12 cellular contexts compared by ENCODE assay signal in genomic region chr1:60425528-60425927, GRCh38.
A peak's percentile ranks its signal among the peaks of the same experiment; 100 is the strongest.
DNase-seq lines count a peak whose midpoint lies in the region; ATAC-seq and TF ChIP-seq lines count a peak whose summit lies in the region.
"Had no signal": no experiment of that assay in that cellular context is flagged by ENCODE, and none has a peak within 500 bp of the region (broad histone marks: within the 10 kb centered on the region; RNA-seq: fewer than 3 reads in every experiment).

No MANE protein-coding gene starts in this region.

- no peaks in the 10 kb centered on the region for H3K9me3 ChIP-seq in thoracic aorta
- H3K9me3 ChIP-seq: body of pancreas had no signal

- H3K36me3 ChIP-seq in thoracic aorta = no peaks in the 10 kb centered on the region

- H3K27me3 ChIP-seq in thoracic aorta (replicated peaks; ENCODE audit: insufficient read depth) = no peaks in the 10 kb centered on the region
- H3K27me3 ChIP-seq: body of pancreas had no signal

- no peaks in the 10 kb centered on the region for H3K36me3 Mint-ChIP-seq in activated naive CD8-positive, alpha-beta T cell treated with anti-CD3 and anti-CD28 coated beads for 36 hours
- H3K36me3 Mint-ChIP-seq: CD4-positive, CD25-positive, alpha-beta regulatory T cell had no signal

- H3K4me1 Mint-ChIP-seq in activated naive CD8-positive, alpha-beta T cell treated with anti-CD3 and anti-CD28 coated beads for 36 hours = no peaks in the 10 kb centered on the region
- H3K4me1 Mint-ChIP-seq: CD4-positive, CD25-positive, alpha-beta regulatory T cell had no signal

- H3K9me3 Mint-ChIP-seq in activated naive CD8-positive, alpha-beta T cell treated with anti-CD3 and anti-CD28 coated beads for 36 hours = no peaks in the 10 kb centered on the region
- H3K9me3 Mint-ChIP-seq: T-helper 1 cell treated with Interleukin-12 subunit alpha and Interleukin-12 subunit beta and Interleukin-4 antibody, amounts not matched to agents 30 μg/mL and 1 μg/mL, for 36 hours had no signal

- peaks cover 5% of the 10 kb centered on the region for H3K27me3 Mint-ChIP-seq in activated naive CD8-positive, alpha-beta T cell treated with anti-CD3 and anti-CD28 coated beads for 36 hours
- H3K27me3 Mint-ChIP-seq: CD4-positive, CD25-positive, alpha-beta regulatory T cell had no signal

- no peak overlapping the region for H3K27ac Mint-ChIP-seq in activated naive CD8-positive, alpha-beta T cell treated with anti-CD3 and anti-CD28 coated beads for 36 hours
- H3K27ac Mint-ChIP-seq: CD4-positive, CD25-positive, alpha-beta regulatory T cell; T-helper 1 cell treated with Interleukin-12 subunit alpha and Interleukin-12 subunit beta and Interleukin-4 antibody, amounts not matched to agents 30 μg/mL and 1 μg/mL, for 36 hours had no signal

- ATAC-seq in thoracic aorta (ENCODE audit: insufficient number of reproducible peaks, low FRiP score, low read depth) = no peak
- ATAC-seq: body of pancreas had no signal

- DNase-seq in SKM-1 treated with dmso at 0.1 percent for 144 hours (lab: John Stamatoyannopoulos, UW; ENCODE audit: unreplicated experiment) (peak; percentile 13), SKM-1 (lab: John Stamatoyannopoulos, UW; ENCODE audit: unreplicated experiment) (no peak), NAMALWA (ENCODE audit: low spot score) (peak; percentile 28), dermis blood vessel endothelial cell (peak; percentile 40), thoracic aorta (ENCODE audit: low spot score) (no peak), activated T-cell treated with anti-CD3 and anti-CD28 coated beads for 4 hours (no peak)
- DNase-seq in effector CD8-positive, alpha-beta T cell (lab: John Stamatoyannopoulos, UW) = no peak
- DNase-seq in activated naive CD8-positive, alpha-beta T cell treated with anti-CD3 and anti-CD28 coated beads for 36 hours = no peak
- DNase-seq: body of pancreas; CD4-positive, CD25-positive, alpha-beta regulatory T cell; stimulated activated CD8-positive, alpha-beta memory T cell treated with anti-CD3 and anti-CD28 coated beads, Interleukin-4, amount 100 ng/mL, for 48 hours had no signal

- peaks cover 14 to 29% of the 10 kb centered on the region in 2 donors for H3K4me1 ChIP-seq in thoracic aorta (ENCODE audit: control insufficient read depth in 1 of 2, low read depth in 2 of 2)
- H3K4me1 ChIP-seq: body of pancreas had no signal

- H3K27ac ChIP-seq in thoracic aorta = no peak overlapping the region
- H3K27ac ChIP-seq: body of pancreas had no signal

- peak; percentile 11 for TF ChIP-seq CTCF in thoracic aorta (IDR thresholded peaks at IDR 0.05)

- H3K4me3 Mint-ChIP-seq in activated naive CD8-positive, alpha-beta T cell treated with anti-CD3 and anti-CD28 coated beads for 36 hours = no peak overlapping the region
- H3K4me3 Mint-ChIP-seq: CD4-positive, CD25-positive, alpha-beta regulatory T cell; T-helper 1 cell treated with Interleukin-12 subunit alpha and Interleukin-12 subunit beta and Interleukin-4 antibody, amounts not matched to agents 30 μg/mL and 1 μg/mL, for 36 hours had no signal

- no peak overlapping the region for H3K4me3 ChIP-seq in thoracic aorta
- H3K4me3 ChIP-seq: body of pancreas had no signal

Comparison
In these comparisons a context has a peak if more than half of its experiments do, and no peak if none do; other contexts are left out.
1. DNase-seq: peak in SKM-1 treated with dmso at 0.1 percent for 144 hours (single experiment), NAMALWA (single experiment) and dermis blood vessel endothelial cell (single experiment); none in SKM-1 (single experiment), thoracic aorta (single experiment), effector CD8-positive, alpha-beta T cell (single experiment), activated T-cell treated with anti-CD3 and anti-CD28 coated beads for 4 hours (single experiment) and activated naive CD8-positive, alpha-beta T cell treated with anti-CD3 and anti-CD28 coated beads for 36 hours (single experiment).